In the genomic region with DNA sequence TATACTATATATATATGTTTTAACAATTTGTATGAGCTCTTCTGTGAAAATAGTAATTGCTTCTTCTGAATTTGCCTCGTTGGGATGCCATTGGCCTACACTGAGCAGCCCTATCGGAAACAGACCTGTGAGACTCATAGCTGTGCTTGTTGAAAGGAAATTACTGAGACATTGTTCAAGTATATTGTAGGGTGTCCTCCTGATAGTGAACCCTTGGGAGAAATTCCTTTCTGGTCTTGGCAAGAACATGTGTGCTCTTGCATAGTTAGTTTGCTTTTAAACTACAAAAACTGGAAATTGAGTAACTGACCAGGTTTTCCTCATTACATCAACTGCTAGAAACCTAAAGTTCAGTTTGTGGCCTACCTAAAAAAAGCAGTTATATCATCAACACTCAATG, we compare ENCODE assay signal across 24 cellular contexts.
DNase-seq lines count a peak whose midpoint lies in the region; ATAC-seq and TF ChIP-seq lines count a peak whose summit lies in the region.
"Had no signal": no experiment of that assay in that cellular context is flagged by ENCODE, and none has a peak within 500 bp of the region (broad histone marks: within the 10 kb centered on the region; RNA-seq: fewer than 3 reads in every experiment).

No MANE protein-coding gene starts in this region.

- H4K20me1 ChIP-seq in OCI-LY3 (ENCODE audit: insufficient read depth, low read length): no peaks in the 10 kb centered on the region

- no peak overlapping the region for H3K9ac ChIP-seq in OCI-LY3 (ENCODE audit: low read length)
- peak overlapping the region; percentile 30 for H3K9ac ChIP-seq in mesenchymal stem cell (ENCODE audit: low read length)

- no peaks in the 10 kb centered on the region for H3K79me2 ChIP-seq in OCI-LY3 (ENCODE audit: low read length)

- H3K79me1 ChIP-seq in mesenchymal stem cell (replicated peaks; ENCODE audit: low read length, poor library complexity, severe bottlenecking): no peaks in the 10 kb centered on the region

- TF ChIP-seq CTCF in AG04449 (IDR thresholded peaks at IDR 0.05; ENCODE audit: insufficient read depth, low read length, missing control alignments): no peak
- no peak for TF ChIP-seq CTCF in OCI-LY3 (IDR thresholded peaks at IDR 0.05; ENCODE audit: low read depth, low read length)
- TF ChIP-seq CTCF in epithelial cell of esophagus (IDR thresholded peaks at IDR 0.05; ENCODE audit: insufficient read depth, low read depth, low read length, missing control alignments): no peak

- no peak overlapping the region for H2BK5ac ChIP-seq in mesenchymal stem cell (ENCODE audit: low read depth, low read length, poor library complexity, severe bottlenecking)

- no peaks in the 10 kb centered on the region for H3K36me3 ChIP-seq in OCI-LY3 (replicated peaks; ENCODE audit: low read depth, low read length)
- H3K36me3 ChIP-seq in mesenchymal stem cell (ENCODE audit: control insufficient read depth in 1 of 2, insufficient read depth in 2 of 2, low read depth in 1 of 2, low read length in 2 of 2): no peaks in the 10 kb centered on the region
- H3K36me3 ChIP-seq: right lobe of liver had no signal

- H3K27me3 Mint-ChIP-seq in activated CD8-positive, alpha-beta memory T cell treated with anti-CD3 and anti-CD28 coated beads, Interleukin-2, amount 10 ng/mL, durations not matched to agents 7 days and 5 days: no peaks in the 10 kb centered on the region
- H3K27me3 Mint-ChIP-seq: brain had no signal

- no peaks in the 10 kb centered on the region for H3K36me3 Mint-ChIP-seq in activated CD8-positive, alpha-beta memory T cell treated with anti-CD3 and anti-CD28 coated beads, Interleukin-2, amount 10 ng/mL, durations not matched to agents 7 days and 5 days
- H3K36me3 Mint-ChIP-seq: brain had no signal

- no peak overlapping the region for H4K91ac ChIP-seq in mesenchymal stem cell (ENCODE audit: low read length)

- H3K18ac ChIP-seq in mesenchymal stem cell (ENCODE audit: low read depth in 1 of 2, low read length in 2 of 2): no peak overlapping the region

- H3K4me1 ChIP-seq in OCI-LY3 (ENCODE audit: low read length): peaks cover 29% of the 10 kb centered on the region
- H3K4me1 ChIP-seq in mesenchymal stem cell (ENCODE audit: control insufficient read depth, insufficient read depth, low read depth, low read length): peaks cover 2% of the 10 kb centered on the region
- H3K4me1 ChIP-seq: Caco-2, right lobe of liver had no signal

- H3K9me3 Mint-ChIP-seq in activated CD8-positive, alpha-beta memory T cell treated with anti-CD3 and anti-CD28 coated beads, Interleukin-2, amount 10 ng/mL, durations not matched to agents 7 days and 5 days (ENCODE audit: low read depth): peaks cover under 1% of the 10 kb centered on the region
- H3K9me3 Mint-ChIP-seq: brain, H9 had no signal

- H3K27me3 ChIP-seq in OCI-LY3 (ENCODE audit: low read depth, low read length) (no peaks in the 10 kb centered on the region), mesenchymal stem cell (ENCODE audit: control insufficient read depth in 1 of 2, insufficient read depth in 1 of 2, low read length in 2 of 2) (no peaks in the 10 kb centered on the region)
- H3K27me3 ChIP-seq: right lobe of liver had no signal

- no peak overlapping the region for H2BK12ac ChIP-seq in mesenchymal stem cell (ENCODE audit: low read length in 2 of 2)

- no peak overlapping the region for H3K4ac ChIP-seq in mesenchymal stem cell (ENCODE audit: low read depth in 1 of 2, low read length in 2 of 2)

- H2BK15ac ChIP-seq in mesenchymal stem cell (ENCODE audit: low read depth, poor library complexity, severe bottlenecking): no peak overlapping the region

- 89% methylated on average over 2 of the region's 2 CpGs for WGBS in mesenchymal stem cell

- CTCF ChIA-PET in AG04449 (lab: Yijun Ruan, JAX): no interaction called here
- CTCF ChIA-PET in activated CD8-positive, alpha-beta memory T cell treated with anti-CD3 and anti-CD28 coated beads, Interleukin-2, amount 10 ng/mL, durations not matched to agents 7 days and 5 days (lab: Charles Lee): no interaction called here

- no peak overlapping the region for H3K23ac ChIP-seq in mesenchymal stem cell (ENCODE audit: low read length in 2 of 2)

- no peak overlapping the region for H2AK5ac ChIP-seq in mesenchymal stem cell (ENCODE audit: low read length, severe bottlenecking)

- peak; percentile 44 for DNase-seq in AG04449 (ENCODE audit: low read depth, low spot score)
- peak; percentile 58 for DNase-seq in epithelial cell of esophagus (ENCODE audit: low read depth)
- DNase-seq in mesenchymal stem cell: peak; percentile 32
- DNase-seq in CD1c-positive myeloid dendritic cell (ENCODE audit: extremely low spot score): no peak
- DNase-seq in activated CD8-positive, alpha-beta memory T cell treated with anti-CD3 and anti-CD28 coated beads, Interleukin-2, amount 10 ng/mL, durations not matched to agents 7 days and 5 days: no peak
- DNase-seq: activated CD4-positive, alpha-beta T cell treated with anti-CD3 and anti-CD28 coated beads for 1 hour; activated CD8-positive, alpha-beta memory T cell treated with anti-CD3 and anti-CD28 coated beads, Interleukin-2, amount 50 U/mL, for 48 hours; activated naive CD4-positive, alpha-beta T cell treated with Interleukin-2 at 50 U/mL for 16 hours; AML-193; Caco-2; effector CD8-positive, alpha-beta T cell; H9; midbrain; NCI-H187 treated with DMSO at 0.1 percent for 48 hours; NCI-H446; right lobe of liver; SHP77; stimulated activated CD4-positive, alpha-beta T cell treated with anti-CD3 and anti-CD28 coated beads, Interleukin-2, amount 100 ng/mL, for 48 hours; substantia nigra had no signal

- no peak overlapping the region for H3K27ac Mint-ChIP-seq in activated CD8-positive, alpha-beta memory T cell treated with anti-CD3 and anti-CD28 coated beads, Interleukin-2, amount 10 ng/mL, durations not matched to agents 7 days and 5 days
- H3K27ac Mint-ChIP-seq: brain; H9; T-helper 2 cell treated with Interferon-gamma antibody and Interleukin-4, amounts not matched to agents 5 μg/mL and 100 μg/mL, for 36 hours had no signal

- H3K27ac ChIP-seq in OCI-LY3 (ENCODE audit: low read length) (no peak overlapping the region), mesenchymal stem cell (ENCODE audit: low read length, poor library complexity, severe bottlenecking) (no peak overlapping the region)
- H3K27ac ChIP-seq: right lobe of liver had no signal

- H3K4me3 ChIP-seq in AG04449 (ENCODE audit: low read depth, low read length): no peak overlapping the region
- H3K4me3 ChIP-seq in OCI-LY3 (ENCODE audit: low read length): no peak overlapping the region
- H3K4me3 ChIP-seq in epithelial cell of esophagus (ENCODE audit: low read length): no peak overlapping the region
- no peak overlapping the region for H3K4me3 ChIP-seq in mesenchymal stem cell (ENCODE audit: insufficient read depth in 1 of 2, low read depth in 1 of 2, low read length in 2 of 2)
- H3K4me3 ChIP-seq: right lobe of liver had no signal

- H4K8ac ChIP-seq in mesenchymal stem cell (ENCODE audit: low read length): no peak overlapping the region

- H3K9me3 ChIP-seq in OCI-LY3 (ENCODE audit: insufficient read depth, low read length) (no peaks in the 10 kb centered on the region), mesenchymal stem cell (ENCODE audit: control insufficient read depth, low read length) (no peaks in the 10 kb centered on the region)
- H3K9me3 ChIP-seq: Caco-2, right lobe of liver had no signal

- no peaks in the 10 kb centered on the region for H3K4me1 Mint-ChIP-seq in activated CD8-positive, alpha-beta memory T cell treated with anti-CD3 and anti-CD28 coated beads, Interleukin-2, amount 10 ng/mL, durations not matched to agents 7 days and 5 days

- ATAC-seq in HG02571 (IDR thresholded peaks at IDR 0.05; ENCODE audit: unreplicated experiment): no peak
- ATAC-seq in activated CD8-positive, alpha-beta memory T cell treated with anti-CD3 and anti-CD28 coated beads, Interleukin-2, amount 10 ng/mL, durations not matched to agents 7 days and 5 days: no peak
- ATAC-seq in HG03571 (IDR thresholded peaks at IDR 0.05; ENCODE audit: unreplicated experiment): no peak

- H3K14ac ChIP-seq in mesenchymal stem cell (ENCODE audit: low read length in 2 of 2): no peak overlapping the region

- no peak overlapping the region for H3K4me2 ChIP-seq in OCI-LY3 (ENCODE audit: low read length)
- no peak overlapping the region for H3K4me2 ChIP-seq in mesenchymal stem cell (ENCODE audit: low read length, poor library complexity, severe bottlenecking)

- H3K4me3 Mint-ChIP-seq in activated CD8-positive, alpha-beta memory T cell treated with anti-CD3 and anti-CD28 coated beads, Interleukin-2, amount 10 ng/mL, durations not matched to agents 7 days and 5 days: no peak overlapping the region
- H3K4me3 Mint-ChIP-seq: brain; H9; T-helper 2 cell treated with Interferon-gamma antibody and Interleukin-4, amounts not matched to agents 5 μg/mL and 100 μg/mL, for 36 hours had no signal

- POLR2A ChIA-PET in AG04449 (lab: Yijun Ruan, JAX): interaction anchor here (0.5 kb wide), 1 partner anchor 83 kb away, joined by 3 read pairs; no protein-coding TSS in a partner anchor

- H2BK120ac ChIP-seq in mesenchymal stem cell (ENCODE audit: low read depth, low read length): no peak overlapping the region

- 0 out of 2 replicates have a peak overlapping the region, but pooled peaks have one; percentile 25 for H2AFZ ChIP-seq in OCI-LY3 (ENCODE audit: low read depth, low read length)
- H2AFZ ChIP-seq in mesenchymal stem cell (ENCODE audit: low read depth, low read length): no peak overlapping the region

Comparison
In these comparisons a context has a peak if more than half of its experiments do, and no peak if none do; other contexts are left out.
1. DNase-seq: peak in AG04449 (single experiment), epithelial cell of esophagus (single experiment) and mesenchymal stem cell (single experiment); none in CD1c-positive myeloid dendritic cell (single experiment) and activated CD8-positive, alpha-beta memory T cell treated with anti-CD3 and anti-CD28 coated beads, Interleukin-2, amount 10 ng/mL, durations not matched to agents 7 days and 5 days (single experiment).